Comparison of ENCODE assay signal across 8 cellular contexts in the genomic region with DNA sequence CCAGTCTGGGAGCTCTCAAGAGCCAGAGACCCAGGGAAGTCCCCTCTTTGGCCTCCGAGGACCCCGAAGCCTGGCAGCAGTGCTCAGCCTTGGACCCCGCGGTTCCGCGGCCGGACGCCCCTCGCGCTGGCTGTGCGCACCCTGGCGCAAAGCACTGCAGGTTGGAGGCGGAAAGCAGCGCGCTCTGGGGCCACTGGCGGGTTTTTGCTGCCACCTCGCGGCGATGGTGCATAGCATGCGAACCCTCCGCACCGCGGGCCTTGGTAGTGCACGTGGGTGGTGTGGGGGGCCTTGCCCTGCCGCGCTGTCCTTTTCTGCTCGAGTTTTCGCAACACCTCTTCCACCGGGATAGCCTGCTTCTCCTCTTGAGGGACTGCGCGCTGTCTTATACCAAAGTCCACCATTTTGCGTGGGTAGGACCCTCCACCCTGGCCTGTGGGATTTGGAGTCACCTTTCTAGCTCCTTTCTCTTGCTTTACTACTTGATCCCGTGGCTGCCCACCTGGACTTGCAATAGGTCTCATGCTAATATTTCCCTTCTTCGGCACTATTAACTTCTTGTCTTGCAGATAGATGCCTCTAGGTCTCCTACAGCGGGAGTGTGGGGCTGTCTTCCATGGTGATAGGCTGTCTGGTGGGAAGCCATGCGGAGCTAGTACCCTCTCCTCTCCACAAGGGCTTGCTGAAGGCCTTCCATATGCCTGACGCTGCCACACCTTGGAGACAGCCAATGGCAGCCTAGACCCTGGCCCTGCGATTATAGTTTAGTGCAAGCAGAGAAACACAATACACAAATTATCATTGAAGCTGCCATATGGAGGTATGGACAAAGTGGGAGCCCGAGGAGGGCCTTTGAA. TPM values are rescaled to one million over a fixed set of nuclear protein-coding genes. Genes with fewer than 3 reads are reported as not detected.
DNase-seq lines count a peak whose midpoint lies in the region; ATAC-seq and TF ChIP-seq lines count a peak whose summit lies in the region.

No MANE protein-coding gene starts in this region.

- TF ChIP-seq CTCF in GM12801 (IDR thresholded peaks at IDR 0.05; ENCODE audit: extremely low read depth, insufficient read length) (peak; percentile 38), lower leg skin (IDR thresholded peaks at IDR 0.05) (no peak)

- peak; percentile 69 to 84 for DNase-seq in NCI-H524 (lab: John Stamatoyannopoulos, UW)
- peak; percentile 73 for DNase-seq in activated CD4-positive, alpha-beta T cell treated with anti-CD3 and anti-CD28 coated beads, Interleukin-2, amount 50 U/mL, for 1 hour
- DNase-seq in dedifferentiated amniotic fluid mesenchymal stem cell (ENCODE audit: extremely low spot score): peak; percentile 54
- DNase-seq in lower leg skin (ENCODE audit: low spot score in 2 of 2): peak; percentile 44 to 95
- DNase-seq in stimulated activated CD4-positive, alpha-beta T cell treated with anti-CD3 and anti-CD28 coated beads, TNF-alpha, amount 100 ng/mL, for 4 hours (ENCODE audit: low read depth in 3 of 3): peak; percentile 48 to 68 (median 52)

- TF ChIP-seq POLR2A in lower leg skin (IDR thresholded peaks at IDR 0.05): no peak

- intact Hi-C loops in lower leg skin (cut with DNase I; ENCODE audit: low total_unique reads): loop anchor here (10.0 kb wide), 1 partner anchor 561 kb away; no protein-coding TSS in a partner anchor

- WGBS in lower leg skin, 2 donors: 11 to 14% methylated on average over 33 to 39 of the region's 39 CpGs

- H3K4me3 ChIP-seq in lower leg skin (ENCODE audit: low read depth, poor library complexity, severe bottlenecking): no peak overlapping the region

- ATAC-seq in HG03064 (IDR thresholded peaks at IDR 0.05; ENCODE audit: low read depth, unreplicated experiment): peak; percentile 46
- ATAC-seq in HG03378 (IDR thresholded peaks at IDR 0.05; ENCODE audit: unreplicated experiment): no peak

RNA-seq across cellular contexts. Expression of gene SIX3, which starts 14.3 kb away (rescaled TPM):
- not detected for total RNA-seq in lower leg skin

RNA-seq across cellular contexts. Expression of gene SIX2, which starts 53.4 kb away (rescaled TPM):
- under 1 TPM in 1 of 4 donors, not detected in 3; 0.58 TPM for total RNA-seq in lower leg skin
